Comparison of ENCODE assay signal across 8 cellular contexts in the genomic region with DNA sequence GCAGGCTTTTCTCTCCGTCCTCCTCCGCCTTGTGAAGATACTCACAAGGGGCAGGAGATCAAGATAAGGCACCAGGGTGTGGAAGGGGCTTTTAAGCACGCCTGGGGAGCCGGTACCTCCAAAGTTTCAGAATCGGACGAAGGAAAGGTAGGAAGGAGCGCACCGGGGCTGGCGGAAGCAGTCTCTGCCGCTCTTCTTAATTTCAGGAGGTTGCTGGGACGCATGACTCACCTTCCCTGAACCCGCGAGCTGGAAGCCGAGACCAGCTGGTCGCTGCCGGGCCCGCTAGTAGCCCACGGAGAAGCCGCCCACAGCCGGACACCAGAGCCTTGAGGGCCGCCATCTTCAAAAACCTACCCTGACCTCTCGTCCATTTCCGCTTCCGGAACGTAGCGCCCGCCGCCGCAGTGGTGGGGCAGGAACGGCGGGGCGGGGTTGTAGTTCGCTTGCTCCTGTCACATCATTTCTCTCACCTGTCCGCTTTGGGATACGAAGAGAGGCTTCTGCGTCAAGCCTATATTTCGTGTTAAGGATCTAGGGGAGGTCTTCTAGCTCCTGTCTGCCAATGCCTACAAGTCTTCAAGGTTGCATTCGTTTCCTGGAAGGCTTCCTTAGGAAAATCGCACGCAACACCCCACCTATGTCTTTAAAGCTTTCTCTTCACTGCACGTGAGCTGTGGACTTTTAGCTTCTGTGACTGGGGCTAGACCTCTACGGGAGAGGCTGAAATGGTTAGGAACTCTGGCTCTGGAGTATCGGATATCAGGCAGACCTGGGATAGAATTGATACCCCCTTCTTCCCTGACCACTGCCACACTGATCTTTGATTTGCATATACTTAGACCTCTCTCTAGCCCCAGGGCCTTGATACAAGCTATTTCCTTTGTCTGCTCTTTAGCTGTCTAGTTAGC. TPM values are rescaled to one million over a fixed set of nuclear protein-coding genes. Genes with fewer than 3 reads are reported as not detected.
DNase-seq lines count a peak whose midpoint lies in the region; ATAC-seq and TF ChIP-seq lines count a peak whose summit lies in the region.

A gene (minus strand): TSS at position 355 of the 911 bp plus-strand sequence. CDS start 12 bp downstream, at position 343.

- H3K4me3 ChIP-seq in kidney epithelial cell (ENCODE audit: low read depth, low read length) = peak within 1 kb of the TSS; percentile 72

- no peaks in the 10 kb centered on the region for H3K27me3 ChIP-seq in kidney epithelial cell (ENCODE audit: control insufficient read depth, insufficient read depth, low read length)

- peaks cover 1% of the 10 kb centered on the region for H3K36me3 ChIP-seq in kidney epithelial cell (ENCODE audit: control insufficient read depth, insufficient read depth, low read length)

- DNase-seq in AG08395 (ENCODE audit: low spot score) (peak; percentile 88), NCI-H345 treated with DMSO at 0.1 percent for 48 hours (lab: John Stamatoyannopoulos, UW; ENCODE audit: unreplicated experiment) (peak; percentile 82), cerebellar cortex (ENCODE audit: low spot score) (peak; percentile 92), kidney epithelial cell (ENCODE audit: low read depth) (peak; percentile 38)
- peak; percentile 85 for DNase-seq in activated CD4-positive, CD25-positive, alpha-beta regulatory T cell treated with anti-CD3 and anti-CD28 coated beads, Interleukin-2, amount 50 U/mL, for 72 hours
- DNase-seq in stimulated activated CD4-positive, alpha-beta T cell treated with anti-CD3 and anti-CD28 coated beads, Interleukin-15, amount 100 ng/mL, for 48 hours (ENCODE audit: low read depth in 2 of 2) = peak; percentile 60 to 76

- TF ChIP-seq CTCF in kidney epithelial cell (IDR thresholded peaks at IDR 0.05; ENCODE audit: insufficient read depth, low read length, poor library complexity, severe bottlenecking) = no peak

- ATAC-seq in GM18870 (IDR thresholded peaks at IDR 0.05; ENCODE audit: unreplicated experiment) = peak; percentile 49
- ATAC-seq in HG03108 (IDR thresholded peaks at IDR 0.05; ENCODE audit: unreplicated experiment) = peak; percentile 85

RNA-seq across cellular contexts. Expression of the gene that starts here (rescaled TPM):
- 76.1 and 78.9 TPM in 2 replicates for total RNA-seq in kidney epithelial cell

Comparison
In these comparisons a context has a peak if more than half of its experiments do, and no peak if none do; other contexts are left out.
1. Peak in every context shown above with its lines: DNase-seq, ATAC-seq and H3K4me3 ChIP-seq.
2. DNase-seq: peak in every context shown above with its lines; median percentile 92 in cerebellar cortex; 88 in AG08395; 85 in activated CD4-positive, CD25-positive, alpha-beta regulatory T cell treated with anti-CD3 and anti-CD28 coated beads, Interleukin-2, amount 50 U/mL, for 72 hours; 82 in NCI-H345 treated with DMSO at 0.1 percent for 48 hours; 68 in stimulated activated CD4-positive, alpha-beta T cell treated with anti-CD3 and anti-CD28 coated beads, Interleukin-15, amount 100 ng/mL, for 48 hours; 38 in kidney epithelial cell.